Comparison of ENCODE assay signal across 18 cellular contexts in genomic region chrX:118802857-118803256, GRCh38. TPM values are rescaled to one million over a fixed set of nuclear protein-coding genes. Genes with fewer than 3 reads are reported as not detected.
DNase-seq lines count a peak whose midpoint lies in the region; ATAC-seq and TF ChIP-seq lines count a peak whose summit lies in the region.
"Had no signal": no experiment of that assay in that cellular context is flagged by ENCODE, and none has a peak within 500 bp of the region (broad histone marks: within the 10 kb centered on the region; RNA-seq: fewer than 3 reads in every experiment).

No MANE protein-coding gene starts in this region.

- H3K4me3 Mint-ChIP-seq in H9: no peak overlapping the region
- H3K4me3 Mint-ChIP-seq: activated naive CD8-positive, alpha-beta T cell treated with anti-CD3 and anti-CD28 coated beads for 36 hours; CD4-positive, CD25-positive, alpha-beta regulatory T cell; nephron progenitor cell; stimulated activated effector memory CD8-positive, alpha-beta T cell treated with anti-CD3 and anti-CD28 coated beads, Interleukin-12 subunit alpha, Interleukin-12 subunit beta, amount 100 ng/mL, for 72 hours; T-helper 17 cell had no signal

- in situ Hi-C loops in KBM-7 (cut with MboI; ENCODE audit: low pct_unique_long_range_greater_than_20kb, low sequenced_read_pairs): loop anchor here (25.0 kb wide), 2 partner anchors 191 to 341 kb away; no protein-coding TSS in a partner anchor

- no peak overlapping the region for H2BK12ac ChIP-seq in H9 (ENCODE audit: insufficient read length, low read depth, low read length)

- H4K20me1 ChIP-seq in MM.1S (ENCODE audit: insufficient read depth, low read length) (no peaks in the 10 kb centered on the region), H9 (ENCODE audit: control insufficient read depth, insufficient read depth, insufficient read length) (no peaks in the 10 kb centered on the region)

- H3K27ac Mint-ChIP-seq in H9: no peak overlapping the region
- H3K27ac Mint-ChIP-seq: activated naive CD8-positive, alpha-beta T cell treated with anti-CD3 and anti-CD28 coated beads for 36 hours; CD4-positive, CD25-positive, alpha-beta regulatory T cell; nephron progenitor cell; stimulated activated effector memory CD8-positive, alpha-beta T cell treated with anti-CD3 and anti-CD28 coated beads, Interleukin-12 subunit alpha, Interleukin-12 subunit beta, amount 100 ng/mL, for 72 hours; T-helper 17 cell had no signal

- no peaks in the 10 kb centered on the region for H3F3A ChIP-seq in MM.1S (ENCODE audit: insufficient read depth, low read length)

- no peaks in the 10 kb centered on the region for H3K79me2 ChIP-seq in MM.1S (ENCODE audit: low read length)
- no peaks in the 10 kb centered on the region for H3K79me2 ChIP-seq in H9 (ENCODE audit: insufficient read depth, low read length)

- DNase-seq in KBM-7 (peak; percentile 87), SKM-1 treated with dmso at 0.1 percent for 144 hours (lab: John Stamatoyannopoulos, UW; ENCODE audit: unreplicated experiment) (peak; percentile 44), fibroblast of peridontal ligament (ENCODE audit: extremely low read depth) (peak; percentile 21), sciatic nerve (ENCODE audit: low spot score) (no peak), MM.1S (no peak), HuH-7.5 (ENCODE audit: low spot score) (no peak), H9 (no peak)
- DNase-seq: activated CD4-positive, alpha-beta T cell treated with anti-CD3 and anti-CD28 coated beads for 4 hours; activated naive CD8-positive, alpha-beta T cell treated with anti-CD3 and anti-CD28 coated beads for 36 hours; activated T-cell treated with anti-CD3 and anti-CD28 coated beads for 4 hours; CD4-positive, CD25-positive, alpha-beta regulatory T cell; NCI-H1092 treated with DMSO at 0.1 percent for 48 hours; nephron progenitor cell; PC-9; right cardiac atrium; T-helper 17 cell; transverse colon had no signal

- WGBS in H9 (ENCODE audit: extremely low coverage, insufficient read length, low lambda C conversion rate): no CpG with 5 or more reads among the region's 1 CpG

- no peaks in the 10 kb centered on the region for H3K36me3 ChIP-seq in MM.1S (replicated peaks; ENCODE audit: insufficient read depth, low read length)
- H3K36me3 ChIP-seq: transverse colon had no signal

- H3K9me3 Mint-ChIP-seq in H9: peaks cover 15 to 70% of the 10 kb centered on the region in 2 experiments
- H3K9me3 Mint-ChIP-seq: activated naive CD8-positive, alpha-beta T cell treated with anti-CD3 and anti-CD28 coated beads for 36 hours; CD4-positive, CD25-positive, alpha-beta regulatory T cell; stimulated activated effector memory CD8-positive, alpha-beta T cell treated with anti-CD3 and anti-CD28 coated beads, Interleukin-12 subunit alpha, Interleukin-12 subunit beta, amount 100 ng/mL, for 72 hours had no signal

- no peaks in the 10 kb centered on the region; the same call in none of the 2 replicates for H3K27me3 Mint-ChIP-seq in H9 (ENCODE audit: low read depth)

- no peak overlapping the region for H4K91ac ChIP-seq in H9 (ENCODE audit: insufficient read length, low read depth, low read length)

- no peak overlapping the region for H4K5ac ChIP-seq in H9 (ENCODE audit: insufficient read length, low read depth, low read length)

- no peak overlapping the region for H2BK5ac ChIP-seq in H9 (ENCODE audit: insufficient read length, low read length)

- no peak overlapping the region for H3K23ac ChIP-seq in H9 (ENCODE audit: insufficient read length, low read depth, low read length)

- H3K4me1 ChIP-seq in MM.1S (ENCODE audit: low read length) (no peaks in the 10 kb centered on the region), H9 (ENCODE audit: insufficient read depth, low read length) (no peaks in the 10 kb centered on the region)
- H3K4me1 ChIP-seq: transverse colon had no signal

- H3K56ac ChIP-seq in H9 (ENCODE audit: insufficient read length, low read depth, low read length): no peak overlapping the region

- peak; percentile 32 for ATAC-seq in sciatic nerve
- ATAC-seq: right cardiac atrium; stimulated activated effector memory CD8-positive, alpha-beta T cell treated with anti-CD3 and anti-CD28 coated beads, Interleukin-12 subunit alpha, Interleukin-12 subunit beta, amount 100 ng/mL, for 72 hours; T-helper 17 cell had no signal

- H3K4ac ChIP-seq in H9 (ENCODE audit: low read depth, low read length): no peak overlapping the region

- no peak overlapping the region for H3K27ac ChIP-seq in MM.1S (ENCODE audit: low read length)
- H3K27ac ChIP-seq in H9 (ENCODE audit: insufficient read length, low read depth, low read length): no peak overlapping the region
- H3K27ac ChIP-seq: PC-9, transverse colon had no signal

- H2BK15ac ChIP-seq in H9 (ENCODE audit: low read depth, low read length): no peak overlapping the region

- H3K4me3 ChIP-seq in MM.1S (ENCODE audit: low read length): no peak overlapping the region
- H3K4me3 ChIP-seq: PC-9, transverse colon had no signal

- H3K4me1 Mint-ChIP-seq in H9: no peaks in the 10 kb centered on the region
- H3K4me1 Mint-ChIP-seq: CD4-positive, CD25-positive, alpha-beta regulatory T cell; nephron progenitor cell; stimulated activated effector memory CD8-positive, alpha-beta T cell treated with anti-CD3 and anti-CD28 coated beads, Interleukin-12 subunit alpha, Interleukin-12 subunit beta, amount 100 ng/mL, for 72 hours; T-helper 17 cell had no signal

- no peak overlapping the region for H3K14ac ChIP-seq in H9 (ENCODE audit: insufficient read depth, low read length)

- no peaks in the 10 kb centered on the region for H3K9me3 ChIP-seq in MM.1S (replicated peaks; ENCODE audit: insufficient read depth, low read length)
- peaks cover 21% of the 10 kb centered on the region for H3K9me3 ChIP-seq in H9 (ENCODE audit: control insufficient read depth, low read depth, low read length)
- H3K9me3 ChIP-seq: transverse colon had no signal

- no peak overlapping the region for H2AK5ac ChIP-seq in H9 (ENCODE audit: insufficient read length, low read length)

- H3K4me2 ChIP-seq in MM.1S (ENCODE audit: low read depth, low read length) (no peak overlapping the region), H9 (ENCODE audit: insufficient read depth, insufficient read length, low read length) (no peak overlapping the region)
- H3K4me2 ChIP-seq: PC-9 had no signal

- no peak overlapping the region for H2BK120ac ChIP-seq in H9 (ENCODE audit: low read depth, low read length, poor library complexity, severe bottlenecking)

- H3K79me1 ChIP-seq in H9 (ENCODE audit: insufficient read depth, low read depth, low read length, poor library complexity, severe bottlenecking): no peaks in the 10 kb centered on the region

- H3K9me2 ChIP-seq in MM.1S (replicated peaks; ENCODE audit: insufficient read depth, low read length): no peaks in the 10 kb centered on the region

- no peak overlapping the region for H3K18ac ChIP-seq in H9 (ENCODE audit: insufficient read length, low read depth, low read length)

- H3K9ac ChIP-seq in MM.1S (ENCODE audit: low read length) (no peak overlapping the region), H9 (ENCODE audit: extremely low read depth, insufficient read length, low read length) (no peak overlapping the region)

- no peak overlapping the region for H3T11ph ChIP-seq in H9 (ENCODE audit: low read length)

- no peak overlapping the region for H4K8ac ChIP-seq in H9 (replicated peaks; ENCODE audit: insufficient read length, low read depth, low read length)

- H2AFZ ChIP-seq in MM.1S (ENCODE audit: low read length) (no peak overlapping the region), H9 (ENCODE audit: low read length) (no peak overlapping the region)
- H2AFZ ChIP-seq: PC-9 had no signal

- peaks cover 2 to 9% (median 6%) of the 10 kb centered on the region in 3 experiments; a peak in 4 of 7 replicates for H3K36me3 Mint-ChIP-seq in H9 (ENCODE audit: insufficient read depth in 1 of 3, low read depth in 3 of 3)
- H3K36me3 Mint-ChIP-seq: activated naive CD8-positive, alpha-beta T cell treated with anti-CD3 and anti-CD28 coated beads for 36 hours; CD4-positive, CD25-positive, alpha-beta regulatory T cell; stimulated activated effector memory CD8-positive, alpha-beta T cell treated with anti-CD3 and anti-CD28 coated beads, Interleukin-12 subunit alpha, Interleukin-12 subunit beta, amount 100 ng/mL, for 72 hours had no signal

- H3K27me3 ChIP-seq in MM.1S (replicated peaks; ENCODE audit: insufficient read depth, low read length) (no peaks in the 10 kb centered on the region), H9 (ENCODE audit: insufficient read depth, low read length) (no peaks in the 10 kb centered on the region)
- H3K27me3 ChIP-seq: transverse colon had no signal

- intact Hi-C loops in sciatic nerve (cut with DNase I): no loop called here

- no peaks in the 10 kb centered on the region for H3K23me2 ChIP-seq in H9 (ENCODE audit: insufficient read length, low read depth, low read length, poor library complexity, severe bottlenecking)

- no peak overlapping the region for H2BK20ac ChIP-seq in H9 (ENCODE audit: low read depth, low read length, poor library complexity, severe bottlenecking)

- no peak for TF ChIP-seq CTCF in MM.1S (IDR thresholded peaks at IDR 0.05; ENCODE audit: low read length)
- TF ChIP-seq CTCF in H9 (conservative IDR thresholded peaks at IDR 0.05): no peak

RNA-seq across cellular contexts. Expression of gene ZCCHC12, which starts 20.8 kb away (rescaled TPM):
- total RNA-seq in sciatic nerve: not detected
- total RNA-seq in H9 (2021): 2.1 and 2.6 TPM in 2 replicates
- total RNA-seq: PC-9, T-helper 17 cell had no signal

Comparison
In these comparisons a context has a peak if more than half of its experiments do, and no peak if none do; other contexts are left out.
1. DNase-seq: peak in KBM-7 (single experiment), SKM-1 treated with dmso at 0.1 percent for 144 hours (single experiment) and fibroblast of peridontal ligament (single experiment); none in sciatic nerve (single experiment), MM.1S (single experiment), HuH-7.5 (single experiment) and H9 (single experiment).